In the genomic region with DNA sequence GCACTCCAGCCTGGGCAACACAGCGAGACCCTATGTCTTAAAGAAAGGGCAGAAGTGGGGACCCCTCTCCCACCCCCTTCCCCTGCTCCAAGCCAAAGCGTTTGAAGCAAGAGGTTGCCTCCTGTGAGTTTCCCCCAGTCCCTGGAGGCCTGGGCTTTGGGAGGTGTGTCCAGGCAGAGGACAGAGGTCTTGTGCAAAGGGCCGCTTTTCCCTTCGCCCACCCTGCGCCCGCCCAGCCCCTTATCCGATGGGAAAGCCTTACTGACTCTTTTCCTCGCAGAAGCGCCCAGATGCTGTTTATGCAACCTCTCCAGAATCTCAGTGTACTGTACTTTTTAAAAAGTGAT, we compare ENCODE assay signal across 8 cellular contexts. TPM values are rescaled to one million over a fixed set of nuclear protein-coding genes. Genes with fewer than 3 reads are reported as not detected.
DNase-seq lines count a peak whose midpoint lies in the region; ATAC-seq and TF ChIP-seq lines count a peak whose summit lies in the region.

No MANE protein-coding gene starts in this region.

- ATAC-seq in naive B cell (ENCODE audit: low read depth in 2 of 2) (no peak), GM19395 (IDR thresholded peaks at IDR 0.05; ENCODE audit: unreplicated experiment) (no peak), HG03139 (IDR thresholded peaks at IDR 0.05; ENCODE audit: unreplicated experiment) (no peak)

- peak overlapping the region; percentile 3 to 40 for H3K9ac ChIP-seq in colonic mucosa (ENCODE audit: low read depth in 2 of 2, low read length in 2 of 2)

- no peak overlapping the region for H3K27ac ChIP-seq in colonic mucosa

- H3K9me3 ChIP-seq in colonic mucosa: no peaks in the 10 kb centered on the region

- H3K27me3 Mint-ChIP-seq in naive B cell: no peaks in the 10 kb centered on the region

- H3K27me3 ChIP-seq in colonic mucosa: no peaks in the 10 kb centered on the region

- no peaks in the 10 kb centered on the region for H3K9me3 Mint-ChIP-seq in naive B cell

- H3K4me1 ChIP-seq in colonic mucosa: peaks cover 9% of the 10 kb centered on the region

- intact Hi-C loops in colonic mucosa (cut with DNase I): no loop called here

- H3K4me1 Mint-ChIP-seq in naive B cell: peaks cover 14 to 22% (median 17%) of the 10 kb centered on the region in 3 donors

- H3K36me3 Mint-ChIP-seq in naive B cell: no peaks in the 10 kb centered on the region

- H3K36me3 ChIP-seq in colonic mucosa: no peaks in the 10 kb centered on the region

- peak overlapping the region; percentile 54 to 91 (median 83) for H3K4me3 Mint-ChIP-seq in naive B cell

- TF ChIP-seq CTCF in AG09309 (IDR thresholded peaks at IDR 0.05; ENCODE audit: control insufficient read depth, insufficient read depth, low read depth, low read length, missing control alignments) (no peak), colonic mucosa (IDR thresholded peaks at IDR 0.05) (no peak)

- H3K4me3 ChIP-seq in AG09309 (ENCODE audit: control insufficient read depth, low read depth, low read length) (peak overlapping the region; percentile 9), colonic mucosa (peak overlapping the region; percentile 39)

- DNase-seq in AG09309 (ENCODE audit: low read depth) (no peak), HuH-7.5 (ENCODE audit: low spot score) (peak; percentile 45), colonic mucosa (no peak), naive B cell (no peak), kidney tubule cell (ENCODE audit: low spot score) (no peak), NOMO-1 treated with dmso at 0.1 percent for 144 hours (lab: John Stamatoyannopoulos, UW; ENCODE audit: unreplicated experiment) (no peak)

- peak overlapping the region in 3 of 6 donors; percentile 0 to 56 (median 15) for H3K27ac Mint-ChIP-seq in naive B cell

RNA-seq across cellular contexts. Expression of gene GTF2I, which starts 50.6 kb away (rescaled TPM):
- 100 to 1,000 TPM; 123 to 148 TPM for total RNA-seq in colonic mucosa
- polyA plus RNA-seq in naive B cell (ENCODE audit: low read depth in 6 of 6): 100 to 1,000 TPM in 1 of 6 donors, 10 to 100 TPM in 5; 40.8 to 110 (median 85.1) TPM
